10 cellular contexts compared by ENCODE assay signal in genomic region chr1:47703981-47704596, GRCh38.
A peak's percentile ranks its signal among the peaks of the same experiment; 100 is the strongest.
DNase-seq lines count a peak whose midpoint lies in the region; ATAC-seq and TF ChIP-seq lines count a peak whose summit lies in the region.
"Had no signal": no experiment of that assay in that cellular context is flagged by ENCODE, and none has a peak within 500 bp of the region (broad histone marks: within the 10 kb centered on the region; RNA-seq: fewer than 3 reads in every experiment).

No MANE protein-coding gene starts in this region.

- H3K36me3 Mint-ChIP-seq in activated T-helper 2 cell treated with anti-CD3 and anti-CD28 coated beads, Interferon-gamma antibody, Interleukin-2, Interleukin-4, amounts not matched to agents 10 μg/mL and 5 μg/mL and 100 μg/mL, durations not matched to agents 14 hours and 24 hours and 36 hours (ENCODE audit: low read depth), result no peaks in the 10 kb centered on the region

- H3K36me3 ChIP-seq in IMR-90 (ENCODE audit: control insufficient read depth, insufficient read depth, low read length), result no peaks in the 10 kb centered on the region
- no peaks in the 10 kb centered on the region for H3K36me3 ChIP-seq in lower lobe of right lung

- H2AK9ac ChIP-seq in IMR-90 (replicated peaks; ENCODE audit: low read depth, low read length, poor library complexity), result no peak overlapping the region

- H3K14ac ChIP-seq in IMR-90 (replicated peaks; ENCODE audit: low read depth, low read length), result no peak overlapping the region

- H3K4me3 ChIP-seq in IMR-90 (ENCODE audit: insufficient read depth, low read depth, low read length) (no peak overlapping the region), astrocyte of the cerebellum (ENCODE audit: low read depth, low read length) (no peak overlapping the region), lower lobe of right lung (no peak overlapping the region)
- H3K4me3 ChIP-seq: skin epidermis had no signal

- H3K23ac ChIP-seq in IMR-90 (ENCODE audit: low read depth, low read length), result no peak overlapping the region

- 39% methylated on average over 3 of the region's 8 CpGs; no CpG with 5 or more reads in 1 of the 2 experiments for WGBS in IMR-90 (ENCODE audit: extremely low coverage in 2 of 2, insufficient read length in 1 of 2), 2 experiments

- H3K56ac ChIP-seq in IMR-90 (ENCODE audit: extremely low read depth, insufficient read depth, low read length), result no peak overlapping the region

- no peaks in the 10 kb centered on the region for H3K9me1 ChIP-seq in IMR-90 (ENCODE audit: insufficient read depth, low read length)

- CTCF ChIA-PET in IMR-90 (lab: Yijun Ruan, JAX), result no interaction called here

- H3K79me1 ChIP-seq in IMR-90 (ENCODE audit: low read depth in 1 of 2, low read length in 2 of 2), result no peaks in the 10 kb centered on the region

- no peak overlapping the region for H2AFZ ChIP-seq in IMR-90 (replicated peaks; ENCODE audit: low read length, poor library complexity)

- ATAC-seq in IMR-90 (ENCODE audit: low read depth) (no peak), lower lobe of right lung (no peak), GM21367 (IDR thresholded peaks at IDR 0.05; ENCODE audit: unreplicated experiment) (no peak)
- ATAC-seq: Right ventricle myocardium inferior had no signal

- DNase-seq in DMS79 treated with DMSO at 0.1 percent for 48 hours (lab: John Stamatoyannopoulos, UW) (peak; percentile 71), IMR-90 (peak; percentile 30), astrocyte of the cerebellum (ENCODE audit: low read depth) (no peak), lower lobe of right lung (no peak), erythroblast (lab: John Stamatoyannopoulos, UW) (no peak), dedifferentiated amniotic fluid mesenchymal stem cell (ENCODE audit: extremely low spot score) (no peak)
- no peak for DNase-seq in activated T-helper 2 cell treated with anti-CD3 and anti-CD28 coated beads, Interferon-gamma antibody, Interleukin-2, Interleukin-4, amounts not matched to agents 10 μg/mL and 5 μg/mL and 100 μg/mL, durations not matched to agents 14 hours and 24 hours and 36 hours (ENCODE audit: low spot score)

- no peak overlapping the region for H3K9ac ChIP-seq in IMR-90 (ENCODE audit: low read depth, low read length)

- H3K4me2 ChIP-seq in IMR-90 (ENCODE audit: low read depth, low read length), result no peak overlapping the region

- H3K4me1 Mint-ChIP-seq in activated T-helper 2 cell treated with anti-CD3 and anti-CD28 coated beads, Interferon-gamma antibody, Interleukin-2, Interleukin-4, amounts not matched to agents 10 μg/mL and 5 μg/mL and 100 μg/mL, durations not matched to agents 14 hours and 24 hours and 36 hours (ENCODE audit: low read depth), result peaks cover 2% of the 10 kb centered on the region

- H3K27ac ChIP-seq in IMR-90 (ENCODE audit: insufficient read depth, low read length) (no peak overlapping the region), lower lobe of right lung (no peak overlapping the region)

- no peak overlapping the region for H2BK15ac ChIP-seq in IMR-90 (ENCODE audit: low read depth, low read length)

- TF ChIP-seq CTCF in IMR-90 (conservative IDR thresholded peaks at IDR 0.05; ENCODE audit: low read depth, low read length) (0 out of 2 replicates have a peak, but pooled peaks have one; percentile 21), astrocyte of the cerebellum (IDR thresholded peaks at IDR 0.05; ENCODE audit: low read depth, low read length, missing control alignments) (peak; percentile 8), lower lobe of right lung (IDR thresholded peaks at IDR 0.05) (peak; percentile 9)

- H2AK5ac ChIP-seq in IMR-90 (ENCODE audit: low read depth, low read length), result no peak overlapping the region

- H3K9me3 ChIP-seq in IMR-90 (ENCODE audit: control insufficient read depth, insufficient read depth, low read length) (no peaks in the 10 kb centered on the region), lower lobe of right lung (no peaks in the 10 kb centered on the region)

- H3K9me3 Mint-ChIP-seq in activated T-helper 2 cell treated with anti-CD3 and anti-CD28 coated beads, Interferon-gamma antibody, Interleukin-2, Interleukin-4, amounts not matched to agents 10 μg/mL and 5 μg/mL and 100 μg/mL, durations not matched to agents 14 hours and 24 hours and 36 hours, result no peaks in the 10 kb centered on the region

- intact Hi-C loops in IMR-90 (cut with micrococcal nuclease), result no loop called here
- intact Hi-C loops in lower lobe of right lung (cut with DNase I), result loop anchor here (10.0 kb wide), 1 partner anchor 259 kb away; no protein-coding TSS in a partner anchor
- intact Hi-C loops in activated T-helper 2 cell treated with anti-CD3 and anti-CD28 coated beads, Interferon-gamma antibody, Interleukin-2, Interleukin-4, amounts not matched to agents 10 μg/mL and 5 μg/mL and 100 μg/mL, durations not matched to agents 14 hours and 24 hours and 36 hours (cut with micrococcal nuclease), result no loop called here

- H2BK20ac ChIP-seq in IMR-90 (ENCODE audit: low read depth, low read length), result no peak overlapping the region

- H3K4me1 ChIP-seq in IMR-90 (ENCODE audit: control insufficient read depth, insufficient read depth, low read length), result no peaks in the 10 kb centered on the region
- peaks cover 5% of the 10 kb centered on the region for H3K4me1 ChIP-seq in lower lobe of right lung

- H4K91ac ChIP-seq in IMR-90 (ENCODE audit: insufficient read depth, low read depth, low read length), result no peak overlapping the region

- no peak for TF ChIP-seq POLR2A in IMR-90 (IDR thresholded peaks at IDR 0.05; ENCODE audit: low read depth, low read length)
- no peak for TF ChIP-seq POLR2A in erythroblast (IDR thresholded peaks at IDR 0.05; ENCODE audit: low read length)

- no peak overlapping the region for H2BK120ac ChIP-seq in IMR-90 (ENCODE audit: low read depth, low read length)

- in situ Hi-C loops in IMR-90 (cut with MboI; ENCODE audit: low sequenced_read_pairs), result no loop called here
- in situ Hi-C loops in astrocyte of the cerebellum (cut with HindIII; ENCODE audit: low sequenced_read_pairs), result no loop called here

- H2BK5ac ChIP-seq in IMR-90 (ENCODE audit: low read depth, low read length, poor library complexity, severe bottlenecking), result no peak overlapping the region

- H3K4ac ChIP-seq in IMR-90 (ENCODE audit: low read depth, low read length), result no peak overlapping the region

- dilution Hi-C loops in IMR-90 (cut with HindIII; ENCODE audit: low sequenced_read_pairs, unreplicated experiment), result no loop called here

- H4K8ac ChIP-seq in IMR-90 (ENCODE audit: low read depth in 2 of 2, low read length in 2 of 2), result no peak overlapping the region

- no peak overlapping the region for H3K18ac ChIP-seq in IMR-90 (ENCODE audit: low read depth, low read length)

- no peak overlapping the region for H3K4me3 Mint-ChIP-seq in activated T-helper 2 cell treated with anti-CD3 and anti-CD28 coated beads, Interferon-gamma antibody, Interleukin-2, Interleukin-4, amounts not matched to agents 10 μg/mL and 5 μg/mL and 100 μg/mL, durations not matched to agents 14 hours and 24 hours and 36 hours (ENCODE audit: low read depth)

- H4K5ac ChIP-seq in IMR-90 (ENCODE audit: low read depth, low read length), result no peak overlapping the region

- H3K27ac Mint-ChIP-seq in activated T-helper 2 cell treated with anti-CD3 and anti-CD28 coated beads, Interferon-gamma antibody, Interleukin-2, Interleukin-4, amounts not matched to agents 10 μg/mL and 5 μg/mL and 100 μg/mL, durations not matched to agents 14 hours and 24 hours and 36 hours, result no peak overlapping the region

- no TSS peak for BruUV-seq in IMR-90 (replicated peaks; lab: Mats Ljungman, UMichigan)

- peaks cover 32% of the 10 kb centered on the region for H3K27me3 Mint-ChIP-seq in activated T-helper 2 cell treated with anti-CD3 and anti-CD28 coated beads, Interferon-gamma antibody, Interleukin-2, Interleukin-4, amounts not matched to agents 10 μg/mL and 5 μg/mL and 100 μg/mL, durations not matched to agents 14 hours and 24 hours and 36 hours (ENCODE audit: low read depth)

- POLR2A ChIA-PET in IMR-90 (lab: Charles Lee; ENCODE audit: unreplicated experiment), result no interaction called here

- H4K20me1 ChIP-seq in IMR-90 (ENCODE audit: insufficient read depth, low read length), result no peaks in the 10 kb centered on the region

- H3K27me3 ChIP-seq in IMR-90 (ENCODE audit: control insufficient read depth, insufficient read depth, low read length) (peaks cover 22% of the 10 kb centered on the region), lower lobe of right lung (ENCODE audit: low read depth) (peaks cover 19% of the 10 kb centered on the region)

- TF ChIP-seq RAD21 in IMR-90 (IDR thresholded peaks at IDR 0.05; ENCODE audit: low read length), result peak; percentile 3; the same call in 1 of the 2 replicates

TF ChIP-seq in IMR-90, 13 proteins besides CTCF, POLR2A, EP300 and RAD21:
- TF ChIP-seq BHLHE40 (IDR thresholded peaks at IDR 0.05; ENCODE audit: low read depth, low read length), result no peak
- TF ChIP-seq USF2 (IDR thresholded peaks at IDR 0.05; ENCODE audit: low read depth, low read length), result no peak
- TF ChIP-seq MAZ (IDR thresholded peaks at IDR 0.05; ENCODE audit: borderline replicate concordance, low read depth, low read length), result no peak
TF ChIP-seq in IMR-90: peak in this region for 0.

Comparison
In these comparisons a context has a peak if more than half of its experiments do, and no peak if none do; other contexts are left out.
1. DNase-seq: peak in DMS79 treated with DMSO at 0.1 percent for 48 hours (single experiment) and IMR-90 (single experiment); none in astrocyte of the cerebellum (single experiment), lower lobe of right lung (single experiment), activated T-helper 2 cell treated with anti-CD3 and anti-CD28 coated beads, Interferon-gamma antibody, Interleukin-2, Interleukin-4, amounts not matched to agents 10 μg/mL and 5 μg/mL and 100 μg/mL, durations not matched to agents 14 hours and 24 hours and 36 hours (single experiment), erythroblast (0 of 2) and dedifferentiated amniotic fluid mesenchymal stem cell (single experiment).
2. Peak in every context shown above with its lines, with median percentiles within 50 percentile points of each other: CTCF ChIP-seq.